8 cellular contexts compared by ENCODE assay signal in genomic region chr1:32741417-32742131, GRCh38. TPM values are rescaled to one million over a fixed set of nuclear protein-coding genes. Genes with fewer than 3 reads are reported as not detected.
DNase-seq lines count a peak whose midpoint lies in the region; ATAC-seq and TF ChIP-seq lines count a peak whose summit lies in the region.

No MANE protein-coding gene starts in this region.

- no peaks in the 10 kb centered on the region for H3K36me3 ChIP-seq in thyroid gland

- DNase-seq in Daoy (ENCODE audit: low read depth) (peak; percentile 53), cardiac fibroblast (ENCODE audit: low read depth in 2 of 2) (no peak), left lobe of liver (ENCODE audit: low spot score) (peak; percentile 57), thyroid gland (peak; percentile 29 to 40), NCI-H1092 (lab: John Stamatoyannopoulos, UW) (no peak), NCI-H128 (lab: John Stamatoyannopoulos, UW; ENCODE audit: unreplicated experiment) (no peak)
- no peak for DNase-seq in Jurkat, Clone E6-1 (ENCODE audit: low read depth, low spot score)

- ATAC-seq in left lobe of liver (peak; percentile 76), GM21390 (IDR thresholded peaks at IDR 0.05; ENCODE audit: unreplicated experiment) (no peak)

- peaks cover 36 to 49% of the 10 kb centered on the region in 2 donors for H3K4me1 ChIP-seq in thyroid gland

- 1% methylated on average over 10 to 19 of the region's 98 CpGs for WGBS in thyroid gland, 2 donors

- peak overlapping the region; percentile 97 to 99 (median 98) for H3K27ac ChIP-seq in thyroid gland

- no peaks in the 10 kb centered on the region for H3K27me3 ChIP-seq in thyroid gland

- no peaks in the 10 kb centered on the region for H3K9me3 ChIP-seq in thyroid gland

- intact Hi-C loops in thyroid gland (cut with DNase I), result no loop called here

- peak in 1 of 2 donors; percentile 44 for TF ChIP-seq POLR2A in thyroid gland (IDR thresholded peaks at IDR 0.05)

- peak overlapping the region; percentile 41 for H3K4me3 ChIP-seq in Jurkat, Clone E6-1 (ENCODE audit: low read length)
- H3K4me3 ChIP-seq in cardiac fibroblast (replicated peaks in 1 of 2; ENCODE audit: low read depth in 2 of 2, low read length in 2 of 2) (peak overlapping the region; percentile 53 to 59), thyroid gland (replicated peaks in 1 of 3) (peak overlapping the region; percentile 89 to 91 (median 90))

- TF ChIP-seq CTCF in cardiac fibroblast (IDR thresholded peaks at IDR 0.05; ENCODE audit: low read depth, low read length) (peak; percentile 29), thyroid gland (IDR thresholded peaks at IDR 0.05) (peak in 4 of 6 experiments; percentile 5 to 46 (median 26))

RNA-seq across cellular contexts. Expression of gene SYNC, which starts 39.0 kb away (rescaled TPM):
- 52.8 and 63.1 TPM in 2 replicates for total RNA-seq in Daoy (2014; rRNA removed; shearing (Covaris generic))
- polyA plus RNA-seq in Jurkat, Clone E6-1 (2012; ENCODE audit: insufficient read depth, insufficient read length), result not detected
- 0.45 TPM for total RNA-seq in left lobe of liver
- 10 to 100 TPM in 1 of 4 donors, 1 to 10 TPM in 3; 7.3 to 13.7 (median 7.7) TPM for total RNA-seq in thyroid gland

Comparison
In these comparisons a context has a peak if more than half of its experiments do, and no peak if none do; other contexts are left out.
1. DNase-seq: peak in Daoy (single experiment), left lobe of liver (single experiment) and thyroid gland (2 of 2); none in Jurkat, Clone E6-1 (single experiment), cardiac fibroblast (0 of 2), NCI-H1092 (single experiment) and NCI-H128 (single experiment).
2. Peak in every context shown above with its lines, with median percentiles within 50 percentile points of each other: H3K4me3 ChIP-seq.